In genomic region chr11:10273738-10274137, GRCh38 we compare ENCODE assay signal across 20 cellular contexts. TPM values are rescaled to one million over a fixed set of nuclear protein-coding genes. Genes with fewer than 3 reads are reported as not detected.
DNase-seq lines count a peak whose midpoint lies in the region; ATAC-seq and TF ChIP-seq lines count a peak whose summit lies in the region.
"Had no signal": no experiment of that assay in that cellular context is flagged by ENCODE, and none has a peak within 500 bp of the region (broad histone marks: within the 10 kb centered on the region; RNA-seq: fewer than 3 reads in every experiment).

No MANE protein-coding gene starts in this region.

- no peak overlapping the region for H3K4me3 ChIP-seq in Panc1 (ENCODE audit: low read depth in 2 of 2, low read length in 2 of 2)
- no peak overlapping the region for H3K4me3 ChIP-seq in mesenchymal stem cell (ENCODE audit: insufficient read depth in 1 of 2, low read depth in 1 of 2, low read length in 2 of 2)
- no peak overlapping the region for H3K4me3 ChIP-seq in stomach smooth muscle (ENCODE audit: low read length in 2 of 2)
- H3K4me3 ChIP-seq: K562, PC-9 had no signal

- no peak overlapping the region for H2AFZ ChIP-seq in mesenchymal stem cell (ENCODE audit: low read depth, low read length)
- H2AFZ ChIP-seq: PC-9 had no signal

- H3K9me3 Mint-ChIP-seq in activated CD8-positive, alpha-beta T cell treated with anti-CD3 and anti-CD28 coated beads for 36 hours: no peaks in the 10 kb centered on the region
- H3K9me3 Mint-ChIP-seq in activated CD8-positive, alpha-beta T cell treated with anti-CD3 and anti-CD28 coated beads, Interleukin-2, amount 10 ng/mL, durations not matched to agents 7 days and 5 days (ENCODE audit: insufficient read depth): no peaks in the 10 kb centered on the region
- H3K9me3 Mint-ChIP-seq: CD4-positive, alpha-beta memory T cell had no signal

- no peak overlapping the region for H2BK15ac ChIP-seq in mesenchymal stem cell (ENCODE audit: low read depth, poor library complexity, severe bottlenecking)

- no peaks in the 10 kb centered on the region for H3K36me3 Mint-ChIP-seq in activated CD8-positive, alpha-beta T cell treated with anti-CD3 and anti-CD28 coated beads for 36 hours (ENCODE audit: low read depth)
- H3K36me3 Mint-ChIP-seq in activated CD8-positive, alpha-beta T cell treated with anti-CD3 and anti-CD28 coated beads, Interleukin-2, amount 10 ng/mL, durations not matched to agents 7 days and 5 days (ENCODE audit: low read depth): no peaks in the 10 kb centered on the region
- H3K36me3 Mint-ChIP-seq: CD4-positive, alpha-beta memory T cell had no signal

- TF ChIP-seq CTCF in activated CD8-positive, alpha-beta T cell treated with anti-CD3 and anti-CD28 coated beads for 36 hours (IDR thresholded peaks at IDR 0.05): no peak
- TF ChIP-seq CTCF in Panc1 (IDR thresholded peaks at IDR 0.05): no peak

- no peak overlapping the region for H2BK5ac ChIP-seq in mesenchymal stem cell (ENCODE audit: low read depth, low read length, poor library complexity, severe bottlenecking)

- intact Hi-C loops in activated CD8-positive, alpha-beta T cell treated with anti-CD3 and anti-CD28 coated beads for 36 hours (cut with micrococcal nuclease): no loop called here
- intact Hi-C loops in Panc1 (cut with micrococcal nuclease; ENCODE audit: unreplicated experiment): no loop called here

- peak overlapping the region; percentile 12; the same call in 1 of the 2 replicates for H3K27ac ChIP-seq in Panc1 (ENCODE audit: low read length)
- H3K27ac ChIP-seq in mesenchymal stem cell (ENCODE audit: low read length, poor library complexity, severe bottlenecking): no peak overlapping the region
- H3K27ac ChIP-seq in stomach smooth muscle (ENCODE audit: low read length): peak overlapping the region; percentile 18
- H3K27ac ChIP-seq: 22Rv1, PC-9 had no signal

- no peak overlapping the region for H2BK12ac ChIP-seq in mesenchymal stem cell (ENCODE audit: low read length in 2 of 2)

- no peak overlapping the region for H3K14ac ChIP-seq in mesenchymal stem cell (ENCODE audit: low read length in 2 of 2)

- H3K36me3 ChIP-seq in Panc1 (ENCODE audit: control insufficient read depth, insufficient read depth, low read length): no peaks in the 10 kb centered on the region
- H3K36me3 ChIP-seq in mesenchymal stem cell (ENCODE audit: control insufficient read depth in 1 of 2, insufficient read depth in 2 of 2, low read depth in 1 of 2, low read length in 2 of 2): peaks cover 0 to 4% of the 10 kb centered on the region in 2 experiments
- H3K36me3 ChIP-seq in stomach smooth muscle (ENCODE audit: control insufficient read depth in 2 of 2, insufficient read depth in 2 of 2, low read length in 2 of 2): no peaks in the 10 kb centered on the region
- H3K36me3 ChIP-seq: BE2C had no signal

- no peak overlapping the region for H3K18ac ChIP-seq in mesenchymal stem cell (ENCODE audit: low read depth in 1 of 2, low read length in 2 of 2)

- no peak overlapping the region for H4K8ac ChIP-seq in mesenchymal stem cell (ENCODE audit: low read length)

- no peak overlapping the region for H2BK120ac ChIP-seq in mesenchymal stem cell (ENCODE audit: low read depth, low read length)

- no peak overlapping the region for H4K91ac ChIP-seq in mesenchymal stem cell (ENCODE audit: low read length)

- no TSS peak for BruUV-seq in Panc1 (replicated peaks; lab: Mats Ljungman, UMichigan)

- H3K27me3 Mint-ChIP-seq in activated CD8-positive, alpha-beta T cell treated with anti-CD3 and anti-CD28 coated beads for 36 hours: no peaks in the 10 kb centered on the region
- H3K27me3 Mint-ChIP-seq in activated CD8-positive, alpha-beta T cell treated with anti-CD3 and anti-CD28 coated beads, Interleukin-2, amount 10 ng/mL, durations not matched to agents 7 days and 5 days (ENCODE audit: low read depth): peaks cover 3% of the 10 kb centered on the region
- H3K27me3 Mint-ChIP-seq: CD4-positive, alpha-beta memory T cell had no signal

- H3K4me1 ChIP-seq in Panc1 (ENCODE audit: control insufficient read depth, insufficient read depth, low read length) (peaks cover 12% of the 10 kb centered on the region), mesenchymal stem cell (ENCODE audit: control insufficient read depth, insufficient read depth, low read depth, low read length) (no peaks in the 10 kb centered on the region), stomach smooth muscle (ENCODE audit: control insufficient read depth, insufficient read depth, low read length) (peaks cover 7% of the 10 kb centered on the region)
- H3K4me1 ChIP-seq: BE2C had no signal

- peak overlapping the region; percentile 39 for H3K9ac ChIP-seq in mesenchymal stem cell (ENCODE audit: low read length)
- H3K9ac ChIP-seq in stomach smooth muscle (ENCODE audit: low read length in 2 of 2): no peak overlapping the region
- H3K9ac ChIP-seq: SK-N-SH had no signal

- H3K79me1 ChIP-seq in mesenchymal stem cell (replicated peaks; ENCODE audit: low read length, poor library complexity, severe bottlenecking): peaks cover 7% of the 10 kb centered on the region

- peak; percentile 58 for ATAC-seq in activated CD8-positive, alpha-beta T cell treated with anti-CD3 and anti-CD28 coated beads for 36 hours
- no peak for ATAC-seq in activated CD8-positive, alpha-beta T cell treated with anti-CD3 and anti-CD28 coated beads, Interleukin-2, amount 10 ng/mL, durations not matched to agents 7 days and 5 days
- no peak for ATAC-seq in Panc1
- no peak for ATAC-seq in GM21367 (IDR thresholded peaks at IDR 0.05; ENCODE audit: unreplicated experiment)
- ATAC-seq: K562 had no signal

- H3K9me3 ChIP-seq in Panc1 (ENCODE audit: control insufficient read depth, insufficient read depth, low read depth, low read length) (no peaks in the 10 kb centered on the region), mesenchymal stem cell (ENCODE audit: control insufficient read depth, low read length) (no peaks in the 10 kb centered on the region), stomach smooth muscle (ENCODE audit: control insufficient read depth in 2 of 2, low read length in 2 of 2) (no peaks in the 10 kb centered on the region)
- H3K9me3 ChIP-seq: BE2C, SK-N-SH had no signal

- H2AK5ac ChIP-seq in mesenchymal stem cell (ENCODE audit: low read length, severe bottlenecking): no peak overlapping the region

- H3K4me1 Mint-ChIP-seq in activated CD8-positive, alpha-beta T cell treated with anti-CD3 and anti-CD28 coated beads for 36 hours (ENCODE audit: low read depth): peaks cover 13% of the 10 kb centered on the region
- no peaks in the 10 kb centered on the region for H3K4me1 Mint-ChIP-seq in activated CD8-positive, alpha-beta T cell treated with anti-CD3 and anti-CD28 coated beads, Interleukin-2, amount 10 ng/mL, durations not matched to agents 7 days and 5 days (ENCODE audit: low read depth)

- no peak overlapping the region for H3K23ac ChIP-seq in mesenchymal stem cell (ENCODE audit: low read length in 2 of 2)

- POLR2A ChIA-PET in activated CD8-positive, alpha-beta T cell treated with anti-CD3 and anti-CD28 coated beads for 36 hours (lab: Charles Lee): no interaction called here
- POLR2A ChIA-PET in activated CD8-positive, alpha-beta T cell treated with anti-CD3 and anti-CD28 coated beads, Interleukin-2, amount 10 ng/mL, durations not matched to agents 7 days and 5 days (lab: Charles Lee): no interaction called here
- POLR2A ChIA-PET in Panc1 (lab: Charles Lee): no interaction called here

- H3K4me2 ChIP-seq in mesenchymal stem cell (ENCODE audit: low read length, poor library complexity, severe bottlenecking): no peak overlapping the region
- H3K4me2 ChIP-seq: PC-9, SK-N-SH had no signal

- H3K4me3 Mint-ChIP-seq in activated CD8-positive, alpha-beta T cell treated with anti-CD3 and anti-CD28 coated beads for 36 hours: no peak overlapping the region
- H3K4me3 Mint-ChIP-seq in activated CD8-positive, alpha-beta T cell treated with anti-CD3 and anti-CD28 coated beads, Interleukin-2, amount 10 ng/mL, durations not matched to agents 7 days and 5 days: no peak overlapping the region
- H3K4me3 Mint-ChIP-seq: CD4-positive, alpha-beta memory T cell had no signal

- H3K27me3 ChIP-seq in Panc1 (ENCODE audit: control insufficient read depth, insufficient read depth, low read length) (no peaks in the 10 kb centered on the region), mesenchymal stem cell (ENCODE audit: control insufficient read depth in 1 of 2, insufficient read depth in 1 of 2, low read length in 2 of 2) (no peaks in the 10 kb centered on the region), stomach smooth muscle (ENCODE audit: control insufficient read depth in 1 of 2, insufficient read depth in 2 of 2, low read length in 2 of 2) (no peaks in the 10 kb centered on the region)
- H3K27me3 ChIP-seq: BE2C had no signal

- no peak overlapping the region for H3K4ac ChIP-seq in mesenchymal stem cell (ENCODE audit: low read depth in 1 of 2, low read length in 2 of 2)

- in situ Hi-C loops in Panc1 (cut with HindIII; ENCODE audit: low pct_unique_long_range_greater_than_20kb, low sequenced_read_pairs): no loop called here

- DNase-seq in activated CD8-positive, alpha-beta T cell treated with anti-CD3 and anti-CD28 coated beads for 36 hours: peak; percentile 26
- DNase-seq in activated CD8-positive, alpha-beta T cell treated with anti-CD3 and anti-CD28 coated beads, Interleukin-2, amount 10 ng/mL, durations not matched to agents 7 days and 5 days: no peak
- no peak for DNase-seq in Panc1 (ENCODE audit: low read depth, low spot score)
- DNase-seq in mesenchymal stem cell: no peak
- DNase-seq in T-helper 9 cell: no peak
- DNase-seq in SW480 (ENCODE audit: low spot score): no peak
- DNase-seq: BE2C; Calu3; CD4-positive, alpha-beta memory T cell; DMS53; MV-4-11; NCI-H1417; NCI-H1930; PC-9; Right ventricle myocardium superior; SK-N-SH had no signal

- peak overlapping the region; percentile 48 for H3K27ac Mint-ChIP-seq in activated CD8-positive, alpha-beta T cell treated with anti-CD3 and anti-CD28 coated beads for 36 hours
- no peak overlapping the region for H3K27ac Mint-ChIP-seq in activated CD8-positive, alpha-beta T cell treated with anti-CD3 and anti-CD28 coated beads, Interleukin-2, amount 10 ng/mL, durations not matched to agents 7 days and 5 days

- CTCF ChIA-PET in activated CD8-positive, alpha-beta T cell treated with anti-CD3 and anti-CD28 coated beads for 36 hours (lab: Charles Lee): interaction anchor here (1.2 kb wide), 1 partner anchor 10 kb away, joined by 3 read pairs; no protein-coding TSS in a partner anchor
- CTCF ChIA-PET in activated CD8-positive, alpha-beta T cell treated with anti-CD3 and anti-CD28 coated beads, Interleukin-2, amount 10 ng/mL, durations not matched to agents 7 days and 5 days (lab: Charles Lee): no interaction called here
- CTCF ChIA-PET in Panc1 (lab: Charles Lee): no interaction called here

RNA-seq across cellular contexts. Expression of gene SBF2, which starts 20.3 kb away (rescaled TPM):
- 10 to 100 TPM in 1 of 2 experiments, 1 to 10 TPM in 1; 10.0 to 11.0 TPM for total RNA-seq in activated CD8-positive, alpha-beta T cell treated with anti-CD3 and anti-CD28 coated beads for 36 hours
- total RNA-seq in activated CD8-positive, alpha-beta T cell treated with anti-CD3 and anti-CD28 coated beads, Interleukin-2, amount 10 ng/mL, durations not matched to agents 7 days and 5 days: 1 to 10 TPM; 5.1 to 5.9 TPM
- total RNA-seq in Panc1 (2021; ENCODE audit: unreplicated experiment): 65.0 TPM
- 30.9 TPM for polyA plus RNA-seq in Panc1 (2012; ENCODE audit: insufficient read length)
- polyA plus RNA-seq in mesenchymal stem cell (2013, experiment 1 of 2): 21.0 TPM
- 20.2 TPM for polyA plus RNA-seq in mesenchymal stem cell (2013, experiment 2 of 2)

RNA-seq across cellular contexts. Expression of gene ADM, which starts 31.1 kb away (rescaled TPM):
- total RNA-seq in activated CD8-positive, alpha-beta T cell treated with anti-CD3 and anti-CD28 coated beads for 36 hours: 10 to 100 TPM; 43.1 to 46.9 TPM
- 1 to 10 TPM; 3.6 to 3.9 TPM for total RNA-seq in activated CD8-positive, alpha-beta T cell treated with anti-CD3 and anti-CD28 coated beads, Interleukin-2, amount 10 ng/mL, durations not matched to agents 7 days and 5 days
- total RNA-seq in Panc1 (2021; ENCODE audit: unreplicated experiment): 263 TPM
- 316 TPM for polyA plus RNA-seq in Panc1 (2012; ENCODE audit: insufficient read length)
- polyA plus RNA-seq in mesenchymal stem cell (2013, experiment 1 of 2): 90.3 TPM
- 87.3 TPM for polyA plus RNA-seq in mesenchymal stem cell (2013, experiment 2 of 2)

Comparison
In these comparisons a context has a peak if more than half of its experiments do, and no peak if none do; other contexts are left out.
1. RNA of gene ADM, which starts 31.1 kb away (total RNA-seq): 263 TPM in Panc1 (single experiment) and 43.1 to 46.9 TPM in activated CD8-positive, alpha-beta T cell treated with anti-CD3 and anti-CD28 coated beads for 36 hours; 3.6 to 3.9 TPM in activated CD8-positive, alpha-beta T cell treated with anti-CD3 and anti-CD28 coated beads, Interleukin-2, amount 10 ng/mL, durations not matched to agents 7 days and 5 days; every median in the first group is over 4 times any median in the second.